In genomic region chr2:10223932-10224720, GRCh38 we compare ENCODE assay signal across 20 cellular contexts.
DNase-seq lines count a peak whose midpoint lies in the region; ATAC-seq, FAIRE-seq and TF ChIP-seq lines count a peak whose summit lies in the region.
"Had no signal": no experiment of that assay in that cellular context is flagged by ENCODE, and none has a peak within 500 bp of the region (broad histone marks: within the 10 kb centered on the region; RNA-seq: fewer than 3 reads in every experiment).

No MANE protein-coding gene starts in this region.

- no peak overlapping the region for H2BK5ac ChIP-seq in H1 (ENCODE audit: low read depth, low read length)

- H2BK12ac ChIP-seq in H1 (ENCODE audit: low read depth, low read length), result no peak overlapping the region

- H3K56ac ChIP-seq in H1 (replicated peaks; ENCODE audit: insufficient read length, low read depth, low read length), result no peak overlapping the region

- no peak overlapping the region for H2BK20ac ChIP-seq in H1 (ENCODE audit: low read length)

- no peak overlapping the region for H2AK5ac ChIP-seq in H1 (ENCODE audit: low read depth, low read length)

- no peak overlapping the region for H3K18ac ChIP-seq in H1 (ENCODE audit: extremely low read depth, low read length)

- H3K27ac ChIP-seq in H1 (ENCODE audit: low read depth, low read length), result no peak overlapping the region
- H3K27ac ChIP-seq: HL-60, RWPE1, SJSA1 had no signal

- H3K4me1 Mint-ChIP-seq in CD14-positive monocyte, result no peaks in the 10 kb centered on the region
- no peaks in the 10 kb centered on the region for H3K4me1 Mint-ChIP-seq in activated T-cell treated with anti-CD3 and anti-CD28 coated beads, Interleukin-2, amount 50 U/mL, for 72 hours (ENCODE audit: low read depth)
- H3K4me1 Mint-ChIP-seq: CD4-positive, CD25-positive, alpha-beta regulatory T cell had no signal

- TF ChIP-seq CTCF in CD14-positive monocyte (IDR thresholded peaks at IDR 0.05), result no peak
- peak in 2 of 3 experiments; percentile 16 to 25; a peak in 3 of 4 replicates for TF ChIP-seq CTCF in H1 (IDR thresholded peaks at IDR 0.05; ENCODE audit: control extremely low read depth in 1 of 3, insufficient read depth in 1 of 3, low read depth in 1 of 3, low read length in 3 of 3)

- no peaks in the 10 kb centered on the region for H3K36me3 Mint-ChIP-seq in CD14-positive monocyte
- no peaks in the 10 kb centered on the region for H3K36me3 Mint-ChIP-seq in activated T-cell treated with anti-CD3 and anti-CD28 coated beads, Interleukin-2, amount 50 U/mL, for 72 hours (ENCODE audit: insufficient read depth in 2 of 2)
- H3K36me3 Mint-ChIP-seq: CD4-positive, CD25-positive, alpha-beta regulatory T cell had no signal

- H3K4me2 ChIP-seq in H1 (ENCODE audit: insufficient read depth in 1 of 2, low read depth in 2 of 2, low read length in 2 of 2), result no peak overlapping the region

- no peaks in the 10 kb centered on the region for H3K79me1 ChIP-seq in H1 (ENCODE audit: low read depth, low read length)

- FAIRE-seq in H1 (lab: Jason Lieb, UNC), result no peak
- FAIRE-seq: H54, HTR-8/SVneo had no signal

- H3K23ac ChIP-seq in H1 (ENCODE audit: insufficient read length), result no peak overlapping the region

- TF ChIP-seq RAD21 in H1 (IDR thresholded peaks at IDR 0.05 in 1 of 2, conservative IDR thresholded peaks at IDR 0.05 in 1 of 2; ENCODE audit: low read depth in 2 of 2, low read length in 2 of 2), result peak; percentile 5 to 27; a peak in 2 of 4 replicates

- H3K4me3 ChIP-seq in H7 (ENCODE audit: insufficient read depth, low read depth, low read length), result no peak overlapping the region
- no peak overlapping the region for H3K4me3 ChIP-seq in H1 (ENCODE audit: extremely low read depth in 1 of 4, insufficient read depth in 2 of 4, low read depth in 3 of 4, low read length in 4 of 4)
- H3K4me3 ChIP-seq: SJSA1 had no signal

- H2AFZ ChIP-seq in H1 (ENCODE audit: low read length), result no peak overlapping the region

- H4K91ac ChIP-seq in H1 (replicated peaks; ENCODE audit: insufficient read length, low read length), result no peak overlapping the region

- no peak overlapping the region for H3K14ac ChIP-seq in H1 (ENCODE audit: insufficient read length)

- H4K8ac ChIP-seq in H1 (ENCODE audit: extremely low read depth, insufficient read depth, low read length), result no peak overlapping the region; the same call in 1 of the 2 replicates

- H4K5ac ChIP-seq in H1 (ENCODE audit: insufficient read length, low read depth, low read length), result no peak overlapping the region

- no peaks in the 10 kb centered on the region for H4K20me1 ChIP-seq in H1 (replicated peaks in 1 of 2; ENCODE audit: control insufficient read depth in 1 of 2, insufficient read depth in 2 of 2, low read length in 2 of 2)

- no peaks in the 10 kb centered on the region for H3K9me3 ChIP-seq in H1 (ENCODE audit: insufficient read depth in 2 of 2, low read depth in 1 of 2, low read length in 1 of 2)
- H3K9me3 ChIP-seq: SJSA1 had no signal

- H3K36me3 ChIP-seq in H7 (replicated peaks; ENCODE audit: control insufficient read depth, insufficient read depth, low read length) (no peaks in the 10 kb centered on the region), H1 (ENCODE audit: control insufficient read depth in 2 of 4, insufficient read depth in 4 of 4, low read length in 3 of 4) (no peaks in the 10 kb centered on the region)
- H3K36me3 ChIP-seq: SJSA1 had no signal

- TF ChIP-seq POLR2A in H1 (IDR thresholded peaks at IDR 0.05; ENCODE audit: control extremely low read depth in 1 of 2, low read depth in 2 of 2, low read length in 2 of 2), result no peak

- no peak overlapping the region for H3K4ac ChIP-seq in H1 (replicated peaks; ENCODE audit: insufficient read length, low read depth, low read length)

- DNase-seq in CD14-positive monocyte (ENCODE audit: low spot score) (peak; percentile 33), H7 (peak; percentile 69), H1 (ENCODE audit: low read depth in 1 of 2, low spot score in 2 of 2) (no peak), posterior vena cava (ENCODE audit: low spot score) (peak; percentile 44), SW480 (ENCODE audit: low spot score) (no peak), activated gamma-delta T cell (lab: John Stamatoyannopoulos, UW) (no peak)
- DNase-seq in activated T-cell treated with anti-CD3 and anti-CD28 coated beads, Interleukin-2, amount 50 U/mL, for 72 hours, result no peak
- DNase-seq: CD4-positive, CD25-positive, alpha-beta regulatory T cell; EL; NCI-H187; NCI-H345; NCI-H526; NK-92 treated with Interleukin-12 subunit alpha and Interleukin-12 subunit beta, amount 100 ng/mL, for 24 hours; OCI-M1 had no signal

- POLR2A ChIA-PET in H1 (lab: Charles Lee; ENCODE audit: partially characterized antibody), result interaction anchor here (0.7 kb wide), 1 partner anchor 242 kb away, joined by 3 read pairs; no protein-coding TSS in a partner anchor

- H2BK120ac ChIP-seq in H1 (replicated peaks; ENCODE audit: low read depth, low read length), result no peak overlapping the region

- H3K9me3 Mint-ChIP-seq in CD14-positive monocyte, result peaks cover 0 to 2% (median 0%) of the 10 kb centered on the region in 7 donors
- no peaks in the 10 kb centered on the region for H3K9me3 Mint-ChIP-seq in activated T-cell treated with anti-CD3 and anti-CD28 coated beads, Interleukin-2, amount 50 U/mL, for 72 hours
- H3K9me3 Mint-ChIP-seq: CD4-positive, CD25-positive, alpha-beta regulatory T cell; IgD-negative memory B cell had no signal

- H3K23me2 ChIP-seq in H1 (ENCODE audit: low read depth, low read length), result no peaks in the 10 kb centered on the region

- H3K27me3 Mint-ChIP-seq in CD14-positive monocyte (ENCODE audit: low read depth in 3 of 3), result peaks cover 12 to 16% (median 12%) of the 10 kb centered on the region in 3 donors
- H3K27me3 Mint-ChIP-seq in activated T-cell treated with anti-CD3 and anti-CD28 coated beads, Interleukin-2, amount 50 U/mL, for 72 hours (ENCODE audit: low read depth), result no peaks in the 10 kb centered on the region

- peaks cover 0 to 3% (median under 1%) of the 10 kb centered on the region in 4 experiments; a peak in 2 of 7 replicates for H3K4me1 ChIP-seq in H1 (replicated peaks in 1 of 4; ENCODE audit: control insufficient read depth in 3 of 4, insufficient read depth in 4 of 4, low read length in 3 of 4)

- H2BK15ac ChIP-seq in H1 (ENCODE audit: low read length), result no peak overlapping the region

- CTCF ChIA-PET in H1 (lab: Charles Lee; ENCODE audit: partially characterized antibody), result interaction anchor here (1.0 to 10.9 kb wide), 5 partner anchors 11 to 211 kb away, joined by 3 to 95 read pairs (median 4); no protein-coding TSS in a partner anchor

- H3K79me2 ChIP-seq in H1 (ENCODE audit: control insufficient read depth in 1 of 2, insufficient read depth in 2 of 2, low read length in 2 of 2), result no peaks in the 10 kb centered on the region

- no peak overlapping the region for H3K9ac ChIP-seq in H1 (replicated peaks in 1 of 4; ENCODE audit: extremely low read depth in 1 of 4, low read depth in 3 of 4, low read length in 3 of 4)

- intact Hi-C loops in CD14-positive monocyte (cut with micrococcal nuclease), result no loop called here
- intact Hi-C loops in posterior vena cava (cut with DNase I), result no loop called here

- ATAC-seq in activated T-cell treated with anti-CD3 and anti-CD28 coated beads, Interleukin-2, amount 50 U/mL, for 72 hours (replicated peaks in 1 of 2), result no peak

- WGBS in H1 (ENCODE audit: extremely low coverage in 1 of 2, insufficient coverage in 1 of 2, insufficient read length in 1 of 2, insufficient replicate concordance in 2 of 2, low coverage in 1 of 2, low lambda C conversion rate in 2 of 2, missing lambda C conversion rate in 1 of 2), 2 experiments, result 87% methylated on average over 16 of the region's 16 CpGs; no CpG with 5 or more reads in 1 of the 2 experiments

- TF ChIP-seq EP300 in H1 (IDR thresholded peaks at IDR 0.05; ENCODE audit: borderline replicate concordance in 1 of 2, low read depth in 2 of 2, low read length in 2 of 2), result no peak

- no peaks in the 10 kb centered on the region for H3K27me3 ChIP-seq in H7 (ENCODE audit: control insufficient read depth, insufficient read depth, low read length)
- no peaks in the 10 kb centered on the region; a peak in 2 of 7 replicates for H3K27me3 ChIP-seq in H1 (replicated peaks in 1 of 4; ENCODE audit: control insufficient read depth in 3 of 4, extremely low read depth in 1 of 4, insufficient read depth in 3 of 4, low read length in 3 of 4)
- H3K27me3 ChIP-seq: SJSA1 had no signal

- no peak overlapping the region for H3K4me3 Mint-ChIP-seq in CD14-positive monocyte
- no peak overlapping the region for H3K4me3 Mint-ChIP-seq in activated T-cell treated with anti-CD3 and anti-CD28 coated beads, Interleukin-2, amount 50 U/mL, for 72 hours
- H3K4me3 Mint-ChIP-seq: CD4-positive, CD25-positive, alpha-beta regulatory T cell; IgD-negative memory B cell had no signal

- peak overlapping the region in 1 of 7 donors; percentile 28 for H3K27ac Mint-ChIP-seq in CD14-positive monocyte
- H3K27ac Mint-ChIP-seq in activated T-cell treated with anti-CD3 and anti-CD28 coated beads, Interleukin-2, amount 50 U/mL, for 72 hours, result no peak overlapping the region
- H3K27ac Mint-ChIP-seq: CD4-positive, CD25-positive, alpha-beta regulatory T cell; IgD-negative memory B cell had no signal

TF ChIP-seq in H1, 55 proteins besides CTCF, POLR2A, EP300 and RAD21:
- TF ChIP-seq CTBP2 (IDR thresholded peaks at IDR 0.05; ENCODE audit: borderline replicate concordance, insufficient read depth, insufficient read length, low read length) (no peak), CHD2 (IDR thresholded peaks at IDR 0.05; ENCODE audit: low read length) (no peak), CBX5 (IDR thresholded peaks at IDR 0.05; ENCODE audit: low read depth, low read length) (no peak)

Comparison
In these comparisons a context has a peak if more than half of its experiments do, and no peak if none do; other contexts are left out.
1. DNase-seq: peak in CD14-positive monocyte (single experiment), H7 (single experiment) and posterior vena cava (single experiment); none in H1 (0 of 2), SW480 (single experiment), activated T-cell treated with anti-CD3 and anti-CD28 coated beads, Interleukin-2, amount 50 U/mL, for 72 hours (0 of 2) and activated gamma-delta T cell (single experiment).